ENCODE assay signal across 8 cellular contexts in genomic region chr7:12674861-12675260, GRCh38. TPM values are rescaled to one million over a fixed set of nuclear protein-coding genes. Genes with fewer than 3 reads are reported as not detected.
DNase-seq lines count a peak whose midpoint lies in the region; ATAC-seq and TF ChIP-seq lines count a peak whose summit lies in the region.

No MANE protein-coding gene starts in this region.

- H3K4me2 ChIP-seq in hepatocyte = no peak overlapping the region

- intact Hi-C loops in CD4-positive, alpha-beta T cell (cut with DNase I, micrococcal nuclease) = loop anchor here in 1 of 2 experiments (1.0 kb wide), 1 partner anchor 589 kb away; no protein-coding TSS in a partner anchor
- intact Hi-C loops in activated CD4-positive, alpha-beta T cell treated with anti-CD3 and anti-CD28 coated beads, Interleukin-2, amount 10 ng/mL, durations not matched to agents 24 days and 14 days (cut with micrococcal nuclease) = loop anchor here (2.0 kb wide), 1 partner anchor 588 kb away; no protein-coding TSS in a partner anchor
- intact Hi-C loops in upper lobe of right lung (cut with DNase I) = no loop called here

- peak in 7 of 10 experiments; percentile 10 to 26 (median 21) for DNase-seq in CD4-positive, alpha-beta T cell
- peak; percentile 87 for DNase-seq in activated CD4-positive, alpha-beta T cell treated with anti-CD3 and anti-CD28 coated beads, Interleukin-2, amount 10 ng/mL, durations not matched to agents 24 days and 14 days
- DNase-seq in hepatocyte (ENCODE audit: low spot score) (peak; percentile 46), upper lobe of right lung (no peak), retina (no peak), germinal center (ENCODE audit: low spot score) (no peak)

- no peaks in the 10 kb centered on the region for H3K79me2 ChIP-seq in hepatocyte

- no peaks in the 10 kb centered on the region for H3K27me3 Mint-ChIP-seq in CD4-positive, alpha-beta T cell
- H3K27me3 Mint-ChIP-seq in activated CD4-positive, alpha-beta T cell treated with anti-CD3 and anti-CD28 coated beads, Interleukin-2, amount 10 ng/mL, durations not matched to agents 24 days and 14 days = peaks cover 1% of the 10 kb centered on the region

- no peaks in the 10 kb centered on the region for H4K20me1 ChIP-seq in hepatocyte (ENCODE audit: insufficient read depth, poor library complexity, severe bottlenecking)

- no peaks in the 10 kb centered on the region for H3K36me3 Mint-ChIP-seq in CD4-positive, alpha-beta T cell (ENCODE audit: low read depth)
- H3K36me3 Mint-ChIP-seq in activated CD4-positive, alpha-beta T cell treated with anti-CD3 and anti-CD28 coated beads, Interleukin-2, amount 10 ng/mL, durations not matched to agents 24 days and 14 days (ENCODE audit: low read depth) = no peaks in the 10 kb centered on the region

- H3K4me1 Mint-ChIP-seq in CD4-positive, alpha-beta T cell (ENCODE audit: low read depth) = peaks cover 17% of the 10 kb centered on the region
- H3K4me1 Mint-ChIP-seq in activated CD4-positive, alpha-beta T cell treated with anti-CD3 and anti-CD28 coated beads, Interleukin-2, amount 10 ng/mL, durations not matched to agents 24 days and 14 days = peaks cover 6% of the 10 kb centered on the region

- H3K27me3 ChIP-seq in CD4-positive, alpha-beta T cell (ENCODE audit: control insufficient read depth, insufficient read depth, low read length) = no peaks in the 10 kb centered on the region
- H3K27me3 ChIP-seq in hepatocyte = no peaks in the 10 kb centered on the region
- no peaks in the 10 kb centered on the region for H3K27me3 ChIP-seq in upper lobe of right lung

- H3K9me3 Mint-ChIP-seq in CD4-positive, alpha-beta T cell = no peaks in the 10 kb centered on the region
- H3K9me3 Mint-ChIP-seq in activated CD4-positive, alpha-beta T cell treated with anti-CD3 and anti-CD28 coated beads, Interleukin-2, amount 10 ng/mL, durations not matched to agents 24 days and 14 days = no peaks in the 10 kb centered on the region

- 76% methylated on average over 4 of the region's 4 CpGs for WGBS in hepatocyte (ENCODE audit: low lambda C conversion rate, missing lambda C conversion rate)

- H3K4me3 Mint-ChIP-seq in CD4-positive, alpha-beta T cell = no peak overlapping the region
- H3K4me3 Mint-ChIP-seq in activated CD4-positive, alpha-beta T cell treated with anti-CD3 and anti-CD28 coated beads, Interleukin-2, amount 10 ng/mL, durations not matched to agents 24 days and 14 days = no peak overlapping the region

- peak; percentile 58 for TF ChIP-seq CTCF in CD4-positive, alpha-beta T cell (IDR thresholded peaks at IDR 0.05)
- TF ChIP-seq CTCF in LNCAP (IDR thresholded peaks at IDR 0.05) = peak; percentile 45; the same call in 1 of the 2 replicates
- peak; percentile 34 for TF ChIP-seq CTCF in hepatocyte (IDR thresholded peaks at IDR 0.05; ENCODE audit: poor library complexity)
- TF ChIP-seq CTCF in upper lobe of right lung (IDR thresholded peaks at IDR 0.05) = peak; percentile 54

- H3K27ac Mint-ChIP-seq in CD4-positive, alpha-beta T cell = no peak overlapping the region
- H3K27ac Mint-ChIP-seq in activated CD4-positive, alpha-beta T cell treated with anti-CD3 and anti-CD28 coated beads, Interleukin-2, amount 10 ng/mL, durations not matched to agents 24 days and 14 days = no peak overlapping the region

- peak; percentile 92 for ATAC-seq in CD4-positive, alpha-beta T cell (ENCODE audit: poor library complexity)
- peak; percentile 61 for ATAC-seq in GM18870 (IDR thresholded peaks at IDR 0.05; ENCODE audit: unreplicated experiment)
- peak; percentile 95 for ATAC-seq in upper lobe of right lung

- H3K4me3 ChIP-seq in hepatocyte = no peak overlapping the region
- H3K4me3 ChIP-seq in upper lobe of right lung = no peak overlapping the region

- CTCF ChIA-PET in CD4-positive, alpha-beta T cell (lab: Charles Lee) = interaction anchor here (0.6 to 2.0 kb wide), 7 partner anchors 12 to 588 kb away, joined by 3 to 28 read pairs (median 3); partner anchors contain the start of gene ARL4A

- no peaks in the 10 kb centered on the region for H3K9me2 ChIP-seq in hepatocyte (replicated peaks; ENCODE audit: insufficient read depth)

- H2AFZ ChIP-seq in hepatocyte = no peak overlapping the region

- H3K27ac ChIP-seq in CD4-positive, alpha-beta T cell (ENCODE audit: low read depth, low read length) = no peak overlapping the region
- no peak overlapping the region for H3K27ac ChIP-seq in hepatocyte
- no peak overlapping the region for H3K27ac ChIP-seq in upper lobe of right lung

- POLR2A ChIA-PET in CD4-positive, alpha-beta T cell (lab: Charles Lee) = interaction anchor here (1.3 kb wide), 1 partner anchor 11 kb away, joined by 14 read pairs; no protein-coding TSS in a partner anchor

- H3K9me3 ChIP-seq in CD4-positive, alpha-beta T cell (ENCODE audit: control insufficient read depth, low read length) = no peaks in the 10 kb centered on the region
- H3K9me3 ChIP-seq in hepatocyte (ENCODE audit: low read depth) = no peaks in the 10 kb centered on the region
- H3K9me3 ChIP-seq in upper lobe of right lung = no peaks in the 10 kb centered on the region

- H3K4me1 ChIP-seq in hepatocyte (ENCODE audit: insufficient read depth) (no peaks in the 10 kb centered on the region), upper lobe of right lung (peaks cover 12% of the 10 kb centered on the region)

- H3K36me3 ChIP-seq in hepatocyte (replicated peaks; ENCODE audit: insufficient read depth, low read depth) (no peaks in the 10 kb centered on the region), upper lobe of right lung (no peaks in the 10 kb centered on the region)

RNA-seq across cellular contexts. Expression of gene ARL4A, which starts 12.6 kb away (rescaled TPM):
- 10 to 100 TPM; 72.5 to 75.9 TPM for total RNA-seq in CD4-positive, alpha-beta T cell
- total RNA-seq in activated CD4-positive, alpha-beta T cell treated with anti-CD3 and anti-CD28 coated beads, Interleukin-2, amount 10 ng/mL, durations not matched to agents 24 days and 14 days = 8.9 and 11.0 TPM in 2 replicates
- 64.0 and 66.7 TPM in 2 replicates for total RNA-seq in hepatocyte
- polyA plus RNA-seq in hepatocyte = 59.3 and 60.3 TPM in 2 replicates
- 35.6 TPM for total RNA-seq in upper lobe of right lung

Comparison
In these comparisons a context has a peak if more than half of its experiments do, and no peak if none do; other contexts are left out.
1. DNase-seq: peak in CD4-positive, alpha-beta T cell (7 of 10), activated CD4-positive, alpha-beta T cell treated with anti-CD3 and anti-CD28 coated beads, Interleukin-2, amount 10 ng/mL, durations not matched to agents 24 days and 14 days (single experiment) and hepatocyte (single experiment); none in upper lobe of right lung (single experiment), retina (single experiment) and germinal center (single experiment).
2. Peak in every context shown above with its lines, with median percentiles within 50 percentile points of each other: ATAC-seq and CTCF ChIP-seq.